In genomic region chr1:54406339-54407181, GRCh38 we compare ENCODE assay signal across 8 cellular contexts. TPM values are rescaled to one million over a fixed set of nuclear protein-coding genes. Genes with fewer than 3 reads are reported as not detected.
DNase-seq lines count a peak whose midpoint lies in the region; ATAC-seq and TF ChIP-seq lines count a peak whose summit lies in the region.

Gene SSBP3, minus strand, starts transcription at chr1:54406394.

- H3K27ac ChIP-seq in DOHH2 (ENCODE audit: low read depth, low read length): peak within 1 kb of the TSS; percentile 89
- peak within 1 kb of the TSS; percentile 93 for H3K27ac ChIP-seq in GM23338 (ENCODE audit: low read depth)
- peak within 1 kb of the TSS; percentile 72 for H3K27ac ChIP-seq in RWPE2 (ENCODE audit: poor library complexity, severe bottlenecking)
- H3K27ac ChIP-seq in stomach smooth muscle (ENCODE audit: low read length): peak within 1 kb of the TSS; percentile 95

- H3K27me3 Mint-ChIP-seq in GM23338 (ENCODE audit: insufficient read depth, low read depth, poor library complexity) (peaks cover 20% of the 10 kb centered on the region), neural crest cell (ENCODE audit: low read depth) (no peaks in the 10 kb centered on the region)

- H3K4me1 ChIP-seq in DOHH2 (ENCODE audit: control insufficient read depth, low read length) (peaks cover 42% of the 10 kb centered on the region), GM23338 (ENCODE audit: insufficient read depth) (peaks cover 59% of the 10 kb centered on the region), RWPE2 (ENCODE audit: insufficient read depth, poor library complexity, severe bottlenecking) (peaks cover 21% of the 10 kb centered on the region), stomach smooth muscle (ENCODE audit: control insufficient read depth, insufficient read depth, low read length) (peaks cover 53% of the 10 kb centered on the region)

- ATAC-seq in GM23338 (peak; percentile 75), RWPE2 (ENCODE audit: low read depth) (peak; percentile 86)

- peaks cover 7% of the 10 kb centered on the region; the same call in 1 of the 2 replicates for H3F3A ChIP-seq in DOHH2 (ENCODE audit: control insufficient read depth, insufficient read depth)
- H3F3A ChIP-seq in GM23338 (replicated peaks; ENCODE audit: low read depth): no peaks in the 10 kb centered on the region; the same call in none of the 2 replicates

- H3K27ac Mint-ChIP-seq in GM23338 (peak within 1 kb of the TSS; percentile 100), neural crest cell (ENCODE audit: unreplicated experiment) (peak within 1 kb of the TSS; percentile 54)

- H3K9me3 ChIP-seq in DOHH2 (ENCODE audit: control insufficient read depth, insufficient read depth, low read length) (no peaks in the 10 kb centered on the region), RWPE2 (ENCODE audit: severe bottlenecking) (no peaks in the 10 kb centered on the region), stomach smooth muscle (ENCODE audit: control insufficient read depth in 2 of 2, low read length in 2 of 2) (no peaks in the 10 kb centered on the region)

- H3K36me3 Mint-ChIP-seq in GM23338 (ENCODE audit: low read depth) (peaks cover 33% of the 10 kb centered on the region), neural crest cell (ENCODE audit: low read depth) (peaks cover 15% of the 10 kb centered on the region)

- H3K4me3 ChIP-seq in DOHH2 (ENCODE audit: low read length): peak within 1 kb of the TSS; percentile 91
- H3K4me3 ChIP-seq in GM23338: peak within 1 kb of the TSS; percentile 98
- peak within 1 kb of the TSS; percentile 64 for H3K4me3 ChIP-seq in RWPE2 (ENCODE audit: severe bottlenecking)
- H3K4me3 ChIP-seq in stomach smooth muscle (ENCODE audit: low read length in 2 of 2): peak within 1 kb of the TSS; percentile 73 to 86

- DNase-seq in GM23338 (ENCODE audit: low spot score): peak; percentile 94
- peak; percentile 92 for DNase-seq in LoVo (ENCODE audit: low spot score)
- peak; percentile 84 for DNase-seq in RWPE2 (ENCODE audit: low spot score)
- peak; percentile 97 for DNase-seq in activated effector memory CD4-positive, alpha-beta T cell treated with anti-CD3 and anti-CD28 coated beads, Interleukin-2, amount 50 U/mL, for 16 hours
- peak; percentile 79 for DNase-seq in fibroblast of the conjunctiva (ENCODE audit: low read depth)
- peak; percentile 91 for DNase-seq in neural crest cell (ENCODE audit: low read depth, low spot score)

- H3K27me3 ChIP-seq in DOHH2 (ENCODE audit: control insufficient read depth, low read length): no peaks in the 10 kb centered on the region
- no peaks in the 10 kb centered on the region for H3K27me3 ChIP-seq in GM23338 (ENCODE audit: insufficient read depth)
- no peaks in the 10 kb centered on the region for H3K27me3 ChIP-seq in RWPE2 (ENCODE audit: insufficient read depth, poor library complexity, severe bottlenecking)
- H3K27me3 ChIP-seq in stomach smooth muscle (ENCODE audit: control insufficient read depth in 1 of 2, insufficient read depth in 2 of 2, low read length in 2 of 2): no peaks in the 10 kb centered on the region

- H3K4me2 ChIP-seq in DOHH2 (ENCODE audit: low read length) (peak within 1 kb of the TSS; percentile 88), GM23338 (peak within 1 kb of the TSS; percentile 96)

- H3K4me1 Mint-ChIP-seq in GM23338 (peaks cover 64% of the 10 kb centered on the region), neural crest cell (peaks cover 66% of the 10 kb centered on the region)

- H2AFZ ChIP-seq in GM23338: no peak within 1 kb of the TSS

- H3K36me3 ChIP-seq in DOHH2 (ENCODE audit: control insufficient read depth, low read length): peaks cover 5% of the 10 kb centered on the region
- H3K36me3 ChIP-seq in GM23338 (ENCODE audit: insufficient read depth): peaks cover 13% of the 10 kb centered on the region
- peaks cover 6% of the 10 kb centered on the region; the same call in 1 of the 2 replicates for H3K36me3 ChIP-seq in RWPE2 (ENCODE audit: low read depth)
- peaks cover 5 to 6% of the 10 kb centered on the region in 2 donors for H3K36me3 ChIP-seq in stomach smooth muscle (ENCODE audit: control insufficient read depth in 2 of 2, insufficient read depth in 2 of 2, low read length in 2 of 2)

- no peaks in the 10 kb centered on the region for H3K9me3 Mint-ChIP-seq in GM23338
- no peaks in the 10 kb centered on the region for H3K9me3 Mint-ChIP-seq in neural crest cell

- peaks cover 3% of the 10 kb centered on the region; the same call in 1 of the 2 replicates for H3K79me2 ChIP-seq in DOHH2 (ENCODE audit: control insufficient read depth, low read length)
- peaks cover 40% of the 10 kb centered on the region for H3K79me2 ChIP-seq in GM23338 (replicated peaks; ENCODE audit: insufficient read depth)

- H3K9me2 ChIP-seq in DOHH2 (replicated peaks; ENCODE audit: control insufficient read depth, low read length): no peaks in the 10 kb centered on the region
- no peaks in the 10 kb centered on the region for H3K9me2 ChIP-seq in GM23338 (ENCODE audit: insufficient read depth)

- H4K20me1 ChIP-seq in DOHH2 (ENCODE audit: control insufficient read depth, insufficient read depth, low read depth, low read length) (no peaks in the 10 kb centered on the region; the same call in 1 of the 2 replicates), GM23338 (replicated peaks; ENCODE audit: insufficient read depth) (peaks cover 30% of the 10 kb centered on the region)

- peak within 1 kb of the TSS; percentile 60 to 64 for H3K9ac ChIP-seq in stomach smooth muscle (ENCODE audit: low read length in 2 of 2)

- peak within 1 kb of the TSS; percentile 91 for H3K4me3 Mint-ChIP-seq in GM23338
- peak within 1 kb of the TSS; percentile 99 for H3K4me3 Mint-ChIP-seq in neural crest cell

- TF ChIP-seq CTCF in DOHH2 (IDR thresholded peaks at IDR 0.05; ENCODE audit: low read depth, low read length, poor library complexity, severe bottlenecking): peak; percentile 33
- TF ChIP-seq CTCF in GM23338 (conservative IDR thresholded peaks at IDR 0.05; ENCODE audit: low read depth in 2 of 2): no peak
- TF ChIP-seq CTCF in RWPE2 (IDR thresholded peaks at IDR 0.05; ENCODE audit: poor library complexity, severe bottlenecking): no peak
- peak; percentile 35 for TF ChIP-seq CTCF in neural crest cell (conservative IDR thresholded peaks at IDR 0.05)

TF ChIP-seq in GM23338, 12 proteins besides CTCF, POLR2A, EP300 and RAD21 (continues in another document):
- TF ChIP-seq EZH2 (IDR thresholded peaks at IDR 0.05; ENCODE audit: low read depth, unreplicated experiment) (no peak), JUNB (IDR thresholded peaks at IDR 0.05; ENCODE audit: unreplicated experiment) (no peak), ZNF114 (CRISPR knock-in tag; IDR thresholded peaks at IDR 0.05) (no peak), POLR2AphosphoS5 (IDR thresholded peaks at IDR 0.05; ENCODE audit: low read depth) (peak; percentile 61), ZNF331 (CRISPR knock-in tag; IDR thresholded peaks at IDR 0.05; ENCODE audit: low read depth) (no peak), CREB1 (CRISPR knock-in tag; IDR thresholded peaks at IDR 0.05; ENCODE audit: low read depth) (peak; percentile 69)

RNA-seq across cellular contexts. Expression of gene SSBP3, which starts in this region (rescaled TPM):
- total RNA-seq in GM23338 (2014; rRNA removed; shearing (Covaris generic)): 47.4 and 59.5 TPM in 2 replicates
- polyA plus RNA-seq in GM23338 (2016; fragmentation: Nextera tagmentation; extraction: Ambion mirVana): 68.6 and 82.3 TPM in 2 replicates
- 94.3 and 99.0 TPM in 2 replicates for total RNA-seq in neural crest cell

Comparison
In these comparisons a context has a peak if more than half of its experiments do, and no peak if none do; other contexts are left out.
1. Peak in every context shown above with its lines: DNase-seq, ATAC-seq, H3K4me3 ChIP-seq and H3K27ac ChIP-seq.
2. CTCF ChIP-seq: peak in DOHH2 (single experiment) and neural crest cell (single experiment); none in GM23338 (0 of 2) and RWPE2 (single experiment).